ENCODE assay signal across 29 cellular contexts in the genomic region with DNA sequence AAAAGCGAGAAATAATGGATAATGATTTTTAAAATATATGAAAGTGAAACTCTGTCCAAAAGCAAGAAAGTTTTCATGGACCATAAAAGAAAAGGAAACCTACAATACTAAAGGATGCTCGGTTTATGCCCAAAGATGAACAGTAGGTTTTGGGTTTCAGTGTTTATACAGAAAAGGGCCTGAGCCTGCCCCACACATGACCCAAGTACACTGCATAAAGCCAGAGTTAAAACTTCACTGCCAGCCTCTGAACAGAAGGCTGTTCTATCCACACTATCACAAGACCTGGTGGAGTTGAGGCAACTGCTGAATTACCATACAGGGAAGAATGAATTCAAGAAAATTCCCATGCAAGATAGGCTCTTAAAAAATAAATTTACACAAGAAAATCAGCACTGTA.
"Had no signal": no experiment of that assay in that cellular context is flagged by ENCODE, and none has a peak within 500 bp of the region (broad histone marks: within the 10 kb centered on the region; RNA-seq: fewer than 3 reads in every experiment).

No MANE protein-coding gene starts in this region.

- H3K27me3 ChIP-seq: adrenal gland, body of pancreas, cardiac muscle cell, esophagus squamous epithelium, gastrocnemius medialis, neural progenitor cell, right atrium auricular region, testis, transverse colon had no signal

- H3K9me3 Mint-ChIP-seq: activated CD4-positive, alpha-beta memory T cell treated with anti-CD3 and anti-CD28 coated beads for 36 hours; activated CD4-positive, alpha-beta T cell treated with anti-CD3 and anti-CD28 coated beads, Interleukin-2, amount 10 ng/mL, durations not matched to agents 24 days and 14 days; activated naive CD4-positive, alpha-beta T cell treated with anti-CD3 and anti-CD28 coated beads for 36 hours; activated naive CD8-positive, alpha-beta T cell treated with anti-CD3 and anti-CD28 coated beads for 36 hours; activated T-helper 1 cell treated with anti-CD3 and anti-CD28 coated beads, Interleukin-12 subunit alpha, Interleukin-12 subunit beta, Interleukin-2, Interleukin-4 antibody, amounts not matched to agents 30 ng/mL and 10 ng/mL and 1 ng/mL, durations not matched to agents 14 hours and 24 hours and 36 hours; neural progenitor cell had no signal

- H3K4me3 Mint-ChIP-seq: activated CD4-positive, alpha-beta memory T cell treated with anti-CD3 and anti-CD28 coated beads for 36 hours; activated CD4-positive, alpha-beta T cell treated with anti-CD3 and anti-CD28 coated beads, Interleukin-2, amount 10 ng/mL, durations not matched to agents 24 days and 14 days; activated naive CD4-positive, alpha-beta T cell treated with anti-CD3 and anti-CD28 coated beads for 36 hours; activated naive CD8-positive, alpha-beta T cell treated with anti-CD3 and anti-CD28 coated beads for 36 hours; activated T-helper 1 cell treated with anti-CD3 and anti-CD28 coated beads, Interleukin-12 subunit alpha, Interleukin-12 subunit beta, Interleukin-2, Interleukin-4 antibody, amounts not matched to agents 30 ng/mL and 10 ng/mL and 1 ng/mL, durations not matched to agents 14 hours and 24 hours and 36 hours; memory B cell; naive thymus-derived CD8-positive, alpha-beta T cell; neural progenitor cell had no signal

- DNase-seq: activated CD4-positive, alpha-beta memory T cell treated with anti-CD3 and anti-CD28 coated beads for 36 hours; activated CD4-positive, alpha-beta T cell treated with anti-CD3 and anti-CD28 coated beads, Interleukin-2, amount 10 ng/mL, durations not matched to agents 24 days and 14 days; activated CD4-positive, CD25-positive, alpha-beta regulatory T cell treated with anti-CD3 and anti-CD28 coated beads, Interleukin-2, amount 50 U/mL, for 72 hours; activated CD8-positive, alpha-beta memory T cell treated with anti-CD3 and anti-CD28 coated beads, Interleukin-2, amount 50 U/mL, for 4 hours; activated effector memory CD4-positive, alpha-beta T cell treated with anti-CD3 and anti-CD28 coated beads, Interleukin-2, amount 50 U/mL, for 16 hours; activated naive CD4-positive, alpha-beta T cell treated with anti-CD3 and anti-CD28 coated beads for 36 hours; activated naive CD8-positive, alpha-beta T cell treated with anti-CD3 and anti-CD28 coated beads for 36 hours; activated T-cell treated with anti-CD3 and anti-CD28 coated beads, Interleukin-2, amount 50 U/mL, for 1 hour; adrenal gland; aorta; body of pancreas; cortex of kidney; esophagus squamous epithelium; gastrocnemius medialis; glutamatergic neuron; left cardiac atrium; naive thymus-derived CD8-positive, alpha-beta T cell; occipital lobe; stimulated activated CD4-positive, alpha-beta T cell treated with anti-CD3 and anti-CD28 coated beads, Interleukin-4, amount 100 ng/mL, for 1 hour; stimulated activated naive CD8-positive, alpha-beta T cell treated with anti-CD3 and anti-CD28 coated beads, Interleukin-15, Interleukin-2, amounts not matched to agents 100 U/mL and 50 U/mL, for 24 hours; T-helper 2 cell; testis; transverse colon had no signal

- H3K36me3 Mint-ChIP-seq: activated CD4-positive, alpha-beta memory T cell treated with anti-CD3 and anti-CD28 coated beads for 36 hours; activated naive CD8-positive, alpha-beta T cell treated with anti-CD3 and anti-CD28 coated beads for 36 hours; memory B cell; naive thymus-derived CD8-positive, alpha-beta T cell; neural progenitor cell had no signal

- H3K4me3 ChIP-seq: adrenal gland, body of pancreas, cardiac muscle cell, esophagus squamous epithelium, gastrocnemius medialis, neural progenitor cell, right atrium auricular region, testis, transverse colon had no signal

- H3K27ac Mint-ChIP-seq: activated CD4-positive, alpha-beta memory T cell treated with anti-CD3 and anti-CD28 coated beads for 36 hours; activated CD4-positive, alpha-beta T cell treated with anti-CD3 and anti-CD28 coated beads, Interleukin-2, amount 10 ng/mL, durations not matched to agents 24 days and 14 days; activated naive CD4-positive, alpha-beta T cell treated with anti-CD3 and anti-CD28 coated beads for 36 hours; activated naive CD8-positive, alpha-beta T cell treated with anti-CD3 and anti-CD28 coated beads for 36 hours; activated T-helper 1 cell treated with anti-CD3 and anti-CD28 coated beads, Interleukin-12 subunit alpha, Interleukin-12 subunit beta, Interleukin-2, Interleukin-4 antibody, amounts not matched to agents 30 ng/mL and 10 ng/mL and 1 ng/mL, durations not matched to agents 14 hours and 24 hours and 36 hours; memory B cell; naive thymus-derived CD8-positive, alpha-beta T cell; neural progenitor cell had no signal

- H3K9me3 ChIP-seq: adrenal gland, body of pancreas, esophagus squamous epithelium, gastrocnemius medialis, right atrium auricular region, testis, transverse colon had no signal

- H3K4me2 ChIP-seq: neural progenitor cell had no signal

- H3K9ac ChIP-seq: neural progenitor cell, parathyroid adenoma had no signal

- H3K36me3 ChIP-seq: adrenal gland, cardiac muscle cell, esophagus squamous epithelium, gastrocnemius medialis, neural progenitor cell, right atrium auricular region, transverse colon had no signal

- H2AFZ ChIP-seq: neural progenitor cell, parathyroid adenoma had no signal

- H3K4me1 ChIP-seq: adrenal gland, esophagus squamous epithelium, gastrocnemius medialis, neural progenitor cell, parathyroid adenoma, right atrium auricular region, testis, transverse colon had no signal

- H3K27ac ChIP-seq: adrenal gland, cardiac muscle cell, esophagus squamous epithelium, gastrocnemius medialis, neural progenitor cell, parathyroid adenoma, right atrium auricular region, testis, transverse colon had no signal

- ATAC-seq: body of pancreas; gastrocnemius medialis; left cardiac atrium; naive thymus-derived CD8-positive, alpha-beta T cell; stimulated activated naive CD8-positive, alpha-beta T cell treated with anti-CD3 and anti-CD28 coated beads, Interleukin-15, Interleukin-2, amounts not matched to agents 100 U/mL and 50 U/mL, for 24 hours had no signal

- H3K4me1 Mint-ChIP-seq: activated CD4-positive, alpha-beta T cell treated with anti-CD3 and anti-CD28 coated beads, Interleukin-2, amount 10 ng/mL, durations not matched to agents 24 days and 14 days; activated naive CD8-positive, alpha-beta T cell treated with anti-CD3 and anti-CD28 coated beads for 36 hours; memory B cell; naive thymus-derived CD8-positive, alpha-beta T cell had no signal

- H3K27me3 Mint-ChIP-seq: activated CD4-positive, alpha-beta memory T cell treated with anti-CD3 and anti-CD28 coated beads for 36 hours; activated naive CD8-positive, alpha-beta T cell treated with anti-CD3 and anti-CD28 coated beads for 36 hours had no signal
